Comparison of ENCODE assay signal across 30 cellular contexts in genomic region chr13:53357582-53357981, GRCh38.
DNase-seq lines count a peak whose midpoint lies in the region; ATAC-seq and TF ChIP-seq lines count a peak whose summit lies in the region.
"Had no signal": no experiment of that assay in that cellular context is flagged by ENCODE, and none has a peak within 500 bp of the region (broad histone marks: within the 10 kb centered on the region; RNA-seq: fewer than 3 reads in every experiment).

No MANE protein-coding gene starts in this region.

- no peak for TF ChIP-seq EP300 in ovary (IDR thresholded peaks at IDR 0.05)

- H4K20me1 ChIP-seq in OCI-LY3 (ENCODE audit: insufficient read depth, low read length), result no peaks in the 10 kb centered on the region

- peak overlapping the region; percentile 53 for H3K4me2 ChIP-seq in OCI-LY3 (ENCODE audit: low read length)
- H3K4me2 ChIP-seq: smooth muscle cell had no signal

- no peak for TF ChIP-seq POLR2A in ovary (IDR thresholded peaks at IDR 0.05)

- WGBS in ovary, 3 donors, result 70 to 86% (median 73%) methylated on average over 3 of the region's 3 CpGs

- H3K27ac ChIP-seq in OCI-LY3 (ENCODE audit: low read length) (no peak overlapping the region), ovary (no peak overlapping the region)
- H3K27ac ChIP-seq: esophagus muscularis mucosa, left ventricle myocardium inferior, pancreas, thoracic aorta, vagina had no signal

- TF ChIP-seq CTCF in GM20000 (IDR thresholded peaks at IDR 0.05; ENCODE audit: extremely low read depth, missing control alignments) (no peak), OCI-LY3 (IDR thresholded peaks at IDR 0.05; ENCODE audit: low read depth, low read length) (no peak), ovary (IDR thresholded peaks at IDR 0.05) (no peak)

- H3K36me3 ChIP-seq in OCI-LY3 (replicated peaks; ENCODE audit: low read depth, low read length) (no peaks in the 10 kb centered on the region), ovary (no peaks in the 10 kb centered on the region)
- H3K36me3 ChIP-seq: esophagus muscularis mucosa, left ventricle myocardium inferior, pancreas, thoracic aorta, vagina had no signal

- H3K79me2 ChIP-seq in OCI-LY3 (ENCODE audit: low read length), result no peaks in the 10 kb centered on the region

- H3K4me3 ChIP-seq in OCI-LY3 (ENCODE audit: low read length) (no peak overlapping the region), ovary (no peak overlapping the region)
- H3K4me3 ChIP-seq: esophagus muscularis mucosa, left ventricle myocardium inferior, pancreas, smooth muscle cell, thoracic aorta, vagina had no signal

- H3K9me3 ChIP-seq in OCI-LY3 (ENCODE audit: insufficient read depth, low read length) (no peaks in the 10 kb centered on the region), ovary (no peaks in the 10 kb centered on the region)
- H3K9me3 ChIP-seq: esophagus muscularis mucosa, left ventricle myocardium inferior, pancreas, thoracic aorta, vagina had no signal

- intact Hi-C loops in ovary (cut with DNase I), result no loop called here
- intact Hi-C loops in posterior vena cava (cut with DNase I), result no loop called here

- H3K4me1 ChIP-seq in OCI-LY3 (ENCODE audit: low read length) (peaks cover 27% of the 10 kb centered on the region), ovary (ENCODE audit: insufficient read depth) (no peaks in the 10 kb centered on the region)
- H3K4me1 ChIP-seq: esophagus muscularis mucosa, left ventricle myocardium inferior, pancreas, vagina had no signal

- DNase-seq in GM20000 (ENCODE audit: low spot score), result peak; percentile 8
- no peak for DNase-seq in ovary
- no peak for DNase-seq in posterior vena cava (ENCODE audit: low spot score)
- DNase-seq: activated CD4-positive, CD25-positive, alpha-beta regulatory T cell treated with anti-CD3 and anti-CD28 coated beads, Interleukin-2, amount 50 U/mL, for 72 hours; activated effector memory CD4-positive, alpha-beta T cell treated with Interleukin-2 at 50 U/mL for 16 hours; amygdala; CD4-positive, alpha-beta memory T cell; DND-41; foreskin fibroblast; GF-D8; H9; islet precursor cell; left ventricle myocardium inferior; mesenchymal stem cell; NCI-H146; NCI-H345; NCI-H748 treated with DMSO at 0.1 percent for 48 hours; pancreas; retina; SIG-M5 had no signal

- H2AFZ ChIP-seq in OCI-LY3 (ENCODE audit: low read depth, low read length), result 0 out of 2 replicates have a peak overlapping the region, but pooled peaks have one; percentile 6

- H3K27me3 ChIP-seq in OCI-LY3 (ENCODE audit: low read depth, low read length) (no peaks in the 10 kb centered on the region), ovary (no peaks in the 10 kb centered on the region)
- H3K27me3 ChIP-seq: esophagus muscularis mucosa, vagina had no signal

- ATAC-seq in GM18519 (IDR thresholded peaks at IDR 0.05; ENCODE audit: low FRiP score, unreplicated experiment), result peak; percentile 69
- peak; percentile 80 for ATAC-seq in HG02852 (IDR thresholded peaks at IDR 0.05; ENCODE audit: unreplicated experiment)
- no peak for ATAC-seq in GM18909 (IDR thresholded peaks at IDR 0.05; ENCODE audit: poor library complexity, unreplicated experiment)
- ATAC-seq in GM19455 (IDR thresholded peaks at IDR 0.05; ENCODE audit: unreplicated experiment), result no peak
- ATAC-seq: activated naive CD4-positive, alpha-beta T cell treated with anti-CD3 and anti-CD28 coated beads, Interleukin-2, amount 50 U/mL, for 72 hours; pancreas had no signal

- H3K9ac ChIP-seq in OCI-LY3 (ENCODE audit: low read length), result no peak overlapping the region

Comparison
In these comparisons a context has a peak if more than half of its experiments do, and no peak if none do; other contexts are left out.
1. ATAC-seq: peak in GM18519 (single experiment) and HG02852 (single experiment); none in GM18909 (single experiment) and GM19455 (single experiment).